In the genomic region with DNA sequence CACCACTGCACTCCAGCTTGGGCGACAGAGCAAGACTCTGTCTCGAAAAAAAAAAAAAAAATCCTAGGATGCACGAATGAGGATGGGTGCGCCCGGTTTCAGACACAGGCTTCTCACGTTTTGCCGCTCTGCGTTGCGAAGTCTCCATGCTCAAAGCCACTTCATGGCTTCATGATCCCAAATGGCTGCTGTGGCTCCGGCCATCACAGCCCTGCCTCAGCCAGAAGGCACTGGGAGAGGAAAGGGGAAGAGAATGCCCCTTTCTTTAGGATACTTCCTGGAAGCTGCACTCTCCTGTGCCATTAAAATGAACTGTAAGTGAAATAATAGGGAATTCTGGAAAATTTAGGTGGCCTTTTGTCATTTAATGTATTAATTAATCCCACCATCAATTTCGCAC, we compare ENCODE assay signal across 26 cellular contexts.
"Had no signal": no experiment of that assay in that cellular context is flagged by ENCODE, and none has a peak within 500 bp of the region (broad histone marks: within the 10 kb centered on the region; RNA-seq: fewer than 3 reads in every experiment).

No MANE protein-coding gene starts in this region.

- H3K4me1 Mint-ChIP-seq: immature natural killer cell; memory B cell; stimulated activated naive CD8-positive, alpha-beta T cell treated with anti-CD3 and anti-CD28 coated beads, Interleukin-15, amount 100 ng/mL, for 72 hours had no signal

- FAIRE-seq: endometrium, frontal cortex, small intestine had no signal

- H3K27ac ChIP-seq: coronary artery, left ventricle myocardium inferior, lower lobe of right lung, neural progenitor cell, parathyroid adenoma, right lobe of liver, suprapubic skin, transverse colon, upper lobe of right lung had no signal

- ATAC-seq: effector memory CD8-positive, alpha-beta T cell; lower lobe of right lung; stimulated activated naive CD8-positive, alpha-beta T cell treated with anti-CD3 and anti-CD28 coated beads, Interleukin-15, amount 100 ng/mL, for 72 hours; upper lobe of right lung had no signal

- H3K36me3 Mint-ChIP-seq: immature natural killer cell, neural progenitor cell had no signal

- H3K79me2 ChIP-seq: parathyroid adenoma had no signal

- H3K27ac Mint-ChIP-seq: effector memory CD8-positive, alpha-beta T cell; immature natural killer cell; memory B cell; progenitor cell of endocrine pancreas; stimulated activated naive CD8-positive, alpha-beta T cell treated with anti-CD3 and anti-CD28 coated beads, Interleukin-15, amount 100 ng/mL, for 72 hours had no signal

- H3K36me3 ChIP-seq: left ventricle myocardium inferior, lower lobe of right lung, neural progenitor cell, right lobe of liver, suprapubic skin, transverse colon, upper lobe of right lung, uterus had no signal

- H3K4me1 ChIP-seq: left ventricle myocardium inferior, lower lobe of right lung, parathyroid adenoma, right lobe of liver, suprapubic skin, upper lobe of right lung, uterus had no signal

- H3K4me2 ChIP-seq: neural progenitor cell had no signal

- H3K4me3 ChIP-seq: coronary artery, left ventricle myocardium inferior, lower lobe of right lung, neural progenitor cell, right lobe of liver, suprapubic skin, transverse colon, upper lobe of right lung, uterus had no signal

- H3K9ac ChIP-seq: neural progenitor cell, parathyroid adenoma had no signal

- H3K9me3 Mint-ChIP-seq: effector memory CD8-positive, alpha-beta T cell; immature natural killer cell; nephron had no signal

- DNase-seq: effector memory CD8-positive, alpha-beta T cell; hypothalamus; immature natural killer cell; islet precursor cell; kidney glomerular epithelial cell; left colon; left ventricle myocardium inferior; lower lobe of right lung; stimulated activated CD4-positive, alpha-beta T cell treated with anti-CD3 and anti-CD28 coated beads, Interleukin-15, amount 100 ng/mL, for 24 hours; stimulated activated CD4-positive, alpha-beta T cell treated with anti-CD3 and anti-CD28 coated beads, Interleukin-2, amount 100 ng/mL, for 48 hours; stimulated activated naive CD4-positive, alpha-beta T cell; stimulated activated naive CD8-positive, alpha-beta T cell treated with anti-CD3 and anti-CD28 coated beads, Interleukin-15, amount 100 ng/mL, for 72 hours; upper lobe of right lung; uterus had no signal

- H3K27me3 ChIP-seq: neural progenitor cell, right lobe of liver, upper lobe of right lung, uterus had no signal

- H3K9me3 ChIP-seq: lower lobe of right lung, right lobe of liver, suprapubic skin, transverse colon, upper lobe of right lung, uterus had no signal

- H2AFZ ChIP-seq: neural progenitor cell, parathyroid adenoma had no signal

- H3K4me3 Mint-ChIP-seq: effector memory CD8-positive, alpha-beta T cell; immature natural killer cell; memory B cell; nephron; stimulated activated naive CD8-positive, alpha-beta T cell treated with anti-CD3 and anti-CD28 coated beads, Interleukin-15, amount 100 ng/mL, for 72 hours had no signal
